18 cellular contexts compared by ENCODE assay signal in the genomic region with DNA sequence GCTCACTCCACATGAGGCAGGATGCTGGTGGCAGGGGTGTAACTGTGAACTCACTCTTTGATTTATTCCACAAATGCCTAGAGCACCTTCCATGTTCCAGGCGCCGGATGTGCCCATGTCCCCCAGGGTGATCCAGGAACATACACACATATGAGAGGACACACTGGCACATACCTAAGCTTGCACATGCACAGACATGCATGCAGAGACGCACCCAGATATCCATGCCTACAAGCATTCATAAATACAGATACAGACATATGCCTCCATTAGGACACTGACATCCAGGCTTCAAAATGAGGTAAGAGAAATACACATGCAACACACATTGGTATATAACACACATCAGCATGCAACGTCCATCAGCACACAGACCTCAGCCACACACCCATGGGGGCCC. TPM values are rescaled to one million over a fixed set of nuclear protein-coding genes. Genes with fewer than 3 reads are reported as not detected.
DNase-seq lines count a peak whose midpoint lies in the region; ATAC-seq and TF ChIP-seq lines count a peak whose summit lies in the region.
"Had no signal": no experiment of that assay in that cellular context is flagged by ENCODE, and none has a peak within 500 bp of the region (broad histone marks: within the 10 kb centered on the region; RNA-seq: fewer than 3 reads in every experiment).

No MANE protein-coding gene starts in this region.

- peaks cover 33% of the 10 kb centered on the region for H3K36me3 Mint-ChIP-seq in activated naive CD4-positive, alpha-beta T cell treated with anti-CD3 and anti-CD28 coated beads for 36 hours (ENCODE audit: low read depth)
- H3K36me3 Mint-ChIP-seq in activated naive CD4-positive, alpha-beta T cell treated with anti-CD3 and anti-CD28 coated beads, Interleukin-2, amount 50 U/mL, for 72 hours, result peaks cover 16 to 44% of the 10 kb centered on the region in 2 donors
- H3K36me3 Mint-ChIP-seq in WTC11, result no peaks in the 10 kb centered on the region
- H3K36me3 Mint-ChIP-seq in stimulated activated effector memory CD8-positive, alpha-beta T cell treated with anti-CD3 and anti-CD28 coated beads, Interleukin-12 subunit alpha, Interleukin-12 subunit beta, amount 100 ng/mL, for 72 hours, result peaks cover 56% of the 10 kb centered on the region
- no peaks in the 10 kb centered on the region for H3K36me3 Mint-ChIP-seq in type B pancreatic cell

- intact Hi-C loops in activated naive CD4-positive, alpha-beta T cell treated with anti-CD3 and anti-CD28 coated beads for 36 hours (cut with micrococcal nuclease), result loop anchor here (10.0 kb wide), 1 partner anchor 657 kb away; the partner anchor contains the start of gene NF2

- H3K4me1 Mint-ChIP-seq in activated naive CD4-positive, alpha-beta T cell treated with anti-CD3 and anti-CD28 coated beads for 36 hours (ENCODE audit: low read depth), result peaks cover 36% of the 10 kb centered on the region
- H3K4me1 Mint-ChIP-seq in WTC11 (peaks cover 13% of the 10 kb centered on the region), type B pancreatic cell (ENCODE audit: unreplicated experiment) (peaks cover 7% of the 10 kb centered on the region)
- peaks cover 52% of the 10 kb centered on the region for H3K4me1 Mint-ChIP-seq in stimulated activated effector memory CD8-positive, alpha-beta T cell treated with anti-CD3 and anti-CD28 coated beads, Interleukin-12 subunit alpha, Interleukin-12 subunit beta, amount 100 ng/mL, for 72 hours

- no peak for TF ChIP-seq CTCF in WTC11 (IDR thresholded peaks at IDR 0.05)
- no peak for TF ChIP-seq CTCF in epithelial cell of esophagus (IDR thresholded peaks at IDR 0.05; ENCODE audit: insufficient read depth, low read depth, low read length, missing control alignments)
- TF ChIP-seq CTCF in type B pancreatic cell (conservative IDR thresholded peaks at IDR 0.05), result no peak

- POLR2A ChIA-PET in WTC11 (lab: Charles Lee), result no interaction called here

- no peaks in the 10 kb centered on the region for H3K27me3 Mint-ChIP-seq in activated naive CD4-positive, alpha-beta T cell treated with anti-CD3 and anti-CD28 coated beads for 36 hours (ENCODE audit: low read depth)
- H3K27me3 Mint-ChIP-seq in WTC11 (ENCODE audit: low read depth) (peaks cover 7% of the 10 kb centered on the region), type B pancreatic cell (peaks cover 7% of the 10 kb centered on the region)

- H3K4me3 Mint-ChIP-seq in activated naive CD4-positive, alpha-beta T cell treated with anti-CD3 and anti-CD28 coated beads for 36 hours, result peak overlapping the region; percentile 34
- H3K4me3 Mint-ChIP-seq in WTC11 (no peak overlapping the region), type B pancreatic cell (no peak overlapping the region)
- H3K4me3 Mint-ChIP-seq in stimulated activated effector memory CD8-positive, alpha-beta T cell treated with anti-CD3 and anti-CD28 coated beads, Interleukin-12 subunit alpha, Interleukin-12 subunit beta, amount 100 ng/mL, for 72 hours, result peak overlapping the region; percentile 92
- H3K4me3 Mint-ChIP-seq: GM23338, nephron progenitor cell had no signal

- ATAC-seq in activated naive CD4-positive, alpha-beta T cell treated with anti-CD3 and anti-CD28 coated beads, Interleukin-2, amount 50 U/mL, for 72 hours, result no peak
- ATAC-seq in WTC11, result no peak
- ATAC-seq in stimulated activated effector memory CD8-positive, alpha-beta T cell treated with anti-CD3 and anti-CD28 coated beads, Interleukin-12 subunit alpha, Interleukin-12 subunit beta, amount 100 ng/mL, for 72 hours, result no peak
- no peak for ATAC-seq in HG03354 (IDR thresholded peaks at IDR 0.05; ENCODE audit: poor library complexity, severe bottlenecking, unreplicated experiment)
- ATAC-seq in HG03571 (IDR thresholded peaks at IDR 0.05; ENCODE audit: unreplicated experiment), result no peak

- no peaks in the 10 kb centered on the region for H3K9me3 Mint-ChIP-seq in activated naive CD4-positive, alpha-beta T cell treated with anti-CD3 and anti-CD28 coated beads for 36 hours
- H3K9me3 Mint-ChIP-seq in activated naive CD4-positive, alpha-beta T cell treated with anti-CD3 and anti-CD28 coated beads, Interleukin-2, amount 50 U/mL, for 72 hours, result no peaks in the 10 kb centered on the region
- no peaks in the 10 kb centered on the region for H3K9me3 Mint-ChIP-seq in WTC11
- H3K9me3 Mint-ChIP-seq in stimulated activated effector memory CD8-positive, alpha-beta T cell treated with anti-CD3 and anti-CD28 coated beads, Interleukin-12 subunit alpha, Interleukin-12 subunit beta, amount 100 ng/mL, for 72 hours, result no peaks in the 10 kb centered on the region
- no peaks in the 10 kb centered on the region for H3K9me3 Mint-ChIP-seq in type B pancreatic cell
- H3K9me3 Mint-ChIP-seq: GM23338, nephron progenitor cell had no signal

- no peak for DNase-seq in activated naive CD4-positive, alpha-beta T cell treated with anti-CD3 and anti-CD28 coated beads for 36 hours
- no peak for DNase-seq in activated naive CD4-positive, alpha-beta T cell treated with anti-CD3 and anti-CD28 coated beads, Interleukin-2, amount 50 U/mL, for 72 hours (ENCODE audit: low spot score in 2 of 2)
- DNase-seq in WTC11 (ENCODE audit: low spot score) (no peak), epithelial cell of esophagus (ENCODE audit: low read depth) (peak; percentile 76), type B pancreatic cell (ENCODE audit: extremely low spot score, unreplicated experiment) (no peak)
- DNase-seq in stimulated activated effector memory CD8-positive, alpha-beta T cell treated with anti-CD3 and anti-CD28 coated beads, Interleukin-12 subunit alpha, Interleukin-12 subunit beta, amount 100 ng/mL, for 72 hours (ENCODE audit: low spot score in 2 of 2), result no peak
- DNase-seq: NCI-H2081 treated with DMSO at 0.1 percent for 48 hours had no signal

- H3K27ac Mint-ChIP-seq in activated naive CD4-positive, alpha-beta T cell treated with anti-CD3 and anti-CD28 coated beads for 36 hours, result no peak overlapping the region
- no peak overlapping the region for H3K27ac Mint-ChIP-seq in activated naive CD4-positive, alpha-beta T cell treated with anti-CD3 and anti-CD28 coated beads, Interleukin-2, amount 50 U/mL, for 72 hours
- 0 out of 2 replicates have a peak overlapping the region, but pooled peaks have one; percentile 66 for H3K27ac Mint-ChIP-seq in WTC11
- H3K27ac Mint-ChIP-seq in stimulated activated effector memory CD8-positive, alpha-beta T cell treated with anti-CD3 and anti-CD28 coated beads, Interleukin-12 subunit alpha, Interleukin-12 subunit beta, amount 100 ng/mL, for 72 hours, result peak overlapping the region; percentile 88
- H3K27ac Mint-ChIP-seq in type B pancreatic cell, result no peak overlapping the region
- H3K27ac Mint-ChIP-seq: GM23338, nephron progenitor cell had no signal

- CTCF ChIA-PET in activated naive CD4-positive, alpha-beta T cell treated with anti-CD3 and anti-CD28 coated beads for 36 hours (lab: Charles Lee), result interaction anchor here (0.6 to 2.9 kb wide), 8 partner anchors 15 to 156 kb away, joined by 3 to 12 read pairs (median 5); partner anchors contain the start of genes CCDC157 and SF3A1
- CTCF ChIA-PET in WTC11 (lab: Charles Lee), result interaction anchor here (3.5 kb wide), 1 partner anchor 26 kb away, joined by 48 read pairs; no protein-coding TSS in a partner anchor

- no peak overlapping the region for H3K4me3 ChIP-seq in epithelial cell of esophagus (ENCODE audit: low read length)
- H3K4me3 ChIP-seq: GM23338, hepatocyte, psoas muscle, vagina had no signal

TF ChIP-seq in WTC11, 78 proteins besides CTCF, POLR2A, EP300 and RAD21 (continues in another document):
- TF ChIP-seq, protein P1, sequence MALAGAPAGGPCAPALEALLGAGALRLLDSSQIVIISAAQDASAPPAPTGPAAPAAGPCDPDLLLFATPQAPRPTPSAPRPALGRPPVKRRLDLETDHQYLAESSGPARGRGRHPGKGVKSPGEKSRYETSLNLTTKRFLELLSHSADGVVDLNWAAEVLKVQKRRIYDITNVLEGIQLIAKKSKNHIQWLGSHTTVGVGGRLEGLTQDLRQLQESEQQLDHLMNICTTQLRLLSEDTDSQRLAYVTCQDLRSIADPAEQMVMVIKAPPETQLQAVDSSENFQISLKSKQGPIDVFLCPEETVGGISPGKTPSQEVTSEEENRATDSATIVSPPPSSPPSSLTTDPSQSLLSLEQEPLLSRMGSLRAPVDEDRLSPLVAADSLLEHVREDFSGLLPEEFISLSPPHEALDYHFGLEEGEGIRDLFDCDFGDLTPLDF (CRISPR knock-in tag; IDR thresholded peaks at IDR 0.05), result no peak
- no peak for TF ChIP-seq ZNF396 (CRISPR knock-in tag; IDR thresholded peaks at IDR 0.05; ENCODE audit: borderline replicate concordance)

RNA-seq across cellular contexts. Expression of gene OSM, which starts 4.5 kb away (rescaled TPM):
- 10 to 100 TPM in 1 of 2 experiments, 1 to 10 TPM in 1; 8.9 to 11.2 TPM for total RNA-seq in activated naive CD4-positive, alpha-beta T cell treated with anti-CD3 and anti-CD28 coated beads for 36 hours
- total RNA-seq in activated naive CD4-positive, alpha-beta T cell treated with anti-CD3 and anti-CD28 coated beads, Interleukin-2, amount 50 U/mL, for 72 hours, result 10 to 100 TPM; 16.1 to 40.4 TPM
- total RNA-seq in WTC11 (2021), result not detected in 3 replicates
- not detected in 2 replicates for total RNA-seq in type B pancreatic cell (ENCODE audit: low replicate concordance)
- total RNA-seq: astrocyte, chondrocyte, GM23338, HT-29, LHCN-M2, vagina had no signal

RNA-seq across cellular contexts. Expression of gene LIF, which starts 15.6 kb away (rescaled TPM):
- 100 to 1,000 TPM; 111 to 115 TPM for total RNA-seq in activated naive CD4-positive, alpha-beta T cell treated with anti-CD3 and anti-CD28 coated beads for 36 hours
- total RNA-seq in activated naive CD4-positive, alpha-beta T cell treated with anti-CD3 and anti-CD28 coated beads, Interleukin-2, amount 50 U/mL, for 72 hours, result 100 to 1,000 TPM in 1 of 2 donors, 10 to 100 TPM in 1; 68.9 to 522 TPM
- 4.6 to 7.2 TPM (median 6.1 TPM) in 3 replicates for total RNA-seq in WTC11 (2021)
- 3.8 and 9.8 TPM in 2 replicates for total RNA-seq in type B pancreatic cell (ENCODE audit: low replicate concordance)

RNA-seq across cellular contexts. Expression of gene CASTOR1, which starts 27.2 kb away (rescaled TPM):
- total RNA-seq in activated naive CD4-positive, alpha-beta T cell treated with anti-CD3 and anti-CD28 coated beads for 36 hours, result 1 to 10 TPM; 2.1 to 3.8 TPM
- total RNA-seq in activated naive CD4-positive, alpha-beta T cell treated with anti-CD3 and anti-CD28 coated beads, Interleukin-2, amount 50 U/mL, for 72 hours, result 1 to 10 TPM; 6.3 to 7.5 TPM
- total RNA-seq in WTC11 (2021) (15.8 to 18.6 TPM (median 16.0 TPM) in 3 replicates), type B pancreatic cell (ENCODE audit: low replicate concordance) (11.4 TPM in 2 replicates)

Comparison
In these comparisons a context has a peak if more than half of its experiments do, and no peak if none do; other contexts are left out.
1. H3K27ac Mint-ChIP-seq: peak in WTC11 (single experiment) and stimulated activated effector memory CD8-positive, alpha-beta T cell treated with anti-CD3 and anti-CD28 coated beads, Interleukin-12 subunit alpha, Interleukin-12 subunit beta, amount 100 ng/mL, for 72 hours (single experiment); none in activated naive CD4-positive, alpha-beta T cell treated with anti-CD3 and anti-CD28 coated beads for 36 hours (single experiment), activated naive CD4-positive, alpha-beta T cell treated with anti-CD3 and anti-CD28 coated beads, Interleukin-2, amount 50 U/mL, for 72 hours (0 of 2) and type B pancreatic cell (single experiment).
2. H3K4me3 Mint-ChIP-seq: peak in activated naive CD4-positive, alpha-beta T cell treated with anti-CD3 and anti-CD28 coated beads for 36 hours (single experiment) and stimulated activated effector memory CD8-positive, alpha-beta T cell treated with anti-CD3 and anti-CD28 coated beads, Interleukin-12 subunit alpha, Interleukin-12 subunit beta, amount 100 ng/mL, for 72 hours (single experiment); none in WTC11 (single experiment) and type B pancreatic cell (single experiment).